Comparison of ENCODE assay signal across 24 cellular contexts in genomic region chr1:238099871-238100270, GRCh38.
"Had no signal": no experiment of that assay in that cellular context is flagged by ENCODE, and none has a peak within 500 bp of the region (broad histone marks: within the 10 kb centered on the region; RNA-seq: fewer than 3 reads in every experiment).

No MANE protein-coding gene starts in this region.

- H3K27me3 ChIP-seq: dorsolateral prefrontal cortex, gastrocnemius medialis, heart left ventricle, hepatocyte, left lung, neural progenitor cell, sigmoid colon, stomach, thyroid gland had no signal

- H3K4me1 ChIP-seq: gastrocnemius medialis, heart left ventricle, left lung, neural progenitor cell, parathyroid adenoma, sigmoid colon, stomach, thyroid gland had no signal

- H3K9me3 Mint-ChIP-seq: nephron; stimulated activated effector memory CD8-positive, alpha-beta T cell treated with anti-CD3 and anti-CD28 coated beads, Interleukin-12 subunit alpha, Interleukin-12 subunit beta, amount 100 ng/mL, for 72 hours had no signal

- H3K9me3 ChIP-seq: gastrocnemius medialis, sigmoid colon, thyroid gland had no signal

- H3K36me3 ChIP-seq: gastrocnemius medialis, heart left ventricle, left lung, neural progenitor cell, sigmoid colon, stomach, thyroid gland had no signal

- H3K27me3 Mint-ChIP-seq: naive thymus-derived CD4-positive, alpha-beta T cell; progenitor cell of endocrine pancreas had no signal

- H3K36me3 Mint-ChIP-seq: naive thymus-derived CD4-positive, alpha-beta T cell; neural progenitor cell; stimulated activated effector memory CD8-positive, alpha-beta T cell treated with anti-CD3 and anti-CD28 coated beads, Interleukin-12 subunit alpha, Interleukin-12 subunit beta, amount 100 ng/mL, for 72 hours had no signal

- H3K27ac ChIP-seq: dorsolateral prefrontal cortex, gastrocnemius medialis, heart left ventricle, hepatocyte, left lung, neural progenitor cell, parathyroid adenoma, sigmoid colon, stomach, thyroid gland had no signal

- H3K4me3 ChIP-seq: dorsolateral prefrontal cortex, gastrocnemius medialis, heart left ventricle, hepatocyte, left lung, neural progenitor cell, sigmoid colon, stomach, thyroid gland had no signal

- FAIRE-seq: colon, kidney had no signal

- H3K4me1 Mint-ChIP-seq: naive thymus-derived CD4-positive, alpha-beta T cell; nephron; neural progenitor cell; stimulated activated effector memory CD8-positive, alpha-beta T cell treated with anti-CD3 and anti-CD28 coated beads, Interleukin-12 subunit alpha, Interleukin-12 subunit beta, amount 100 ng/mL, for 72 hours had no signal

- H3K27ac Mint-ChIP-seq: naive thymus-derived CD4-positive, alpha-beta T cell; nephron; neural progenitor cell; progenitor cell of endocrine pancreas; stimulated activated effector memory CD8-positive, alpha-beta T cell treated with anti-CD3 and anti-CD28 coated beads, Interleukin-12 subunit alpha, Interleukin-12 subunit beta, amount 100 ng/mL, for 72 hours had no signal

- ATAC-seq: gastrocnemius medialis; heart left ventricle; left cardiac atrium; left lung; naive thymus-derived CD4-positive, alpha-beta T cell; stimulated activated effector memory CD8-positive, alpha-beta T cell treated with anti-CD3 and anti-CD28 coated beads, Interleukin-12 subunit alpha, Interleukin-12 subunit beta, amount 100 ng/mL, for 72 hours had no signal

- H3K4me3 Mint-ChIP-seq: naive thymus-derived CD4-positive, alpha-beta T cell; nephron; neural progenitor cell; stimulated activated effector memory CD8-positive, alpha-beta T cell treated with anti-CD3 and anti-CD28 coated beads, Interleukin-12 subunit alpha, Interleukin-12 subunit beta, amount 100 ng/mL, for 72 hours had no signal

- DNase-seq: dorsolateral prefrontal cortex; effector CD4-positive, alpha-beta T cell; gastrocnemius medialis; heart left ventricle; kidney; left cardiac atrium; left lung; mesendoderm; midbrain; naive thymus-derived CD4-positive, alpha-beta T cell; sigmoid colon; stimulated activated CD4-positive, alpha-beta T cell treated with anti-CD3 and anti-CD28 coated beads, Interleukin-2, amount 100 ng/mL, for 24 hours; stimulated activated CD4-positive, alpha-beta T cell treated with anti-CD3 and anti-CD28 coated beads, Interleukin-4, amount 100 ng/mL, for 24 hours; stimulated activated naive CD4-positive, alpha-beta T cell treated with Interleukin-2 at 50 U/mL for 16 hours; stomach; thyroid gland; trophoblast cell had no signal
